10 cellular contexts compared by ENCODE assay signal in genomic region chr10:95785317-95785716, GRCh38. TPM values are rescaled to one million over a fixed set of nuclear protein-coding genes. Genes with fewer than 3 reads are reported as not detected.
DNase-seq lines count a peak whose midpoint lies in the region; ATAC-seq and TF ChIP-seq lines count a peak whose summit lies in the region.
"Had no signal": no experiment of that assay in that cellular context is flagged by ENCODE, and none has a peak within 500 bp of the region (broad histone marks: within the 10 kb centered on the region; RNA-seq: fewer than 3 reads in every experiment).

No MANE protein-coding gene starts in this region.

- no peaks in the 10 kb centered on the region for H3K27me3 ChIP-seq in HAP-1 (ENCODE audit: low read depth)

- peak overlapping the region; percentile 48 for H3K4me3 ChIP-seq in GM12865 (ENCODE audit: low read depth, low read length)
- no peak overlapping the region for H3K4me3 ChIP-seq in HAP-1

- in situ Hi-C loops in HAP-1 (cut with MboI; ENCODE audit: low sequenced_read_pairs), result no loop called here

- DNase-seq in GM12865 (ENCODE audit: low read depth), result peak; percentile 92
- no peak for DNase-seq in activated B cell treated with CpG ODN at 0.5 μM for 24 hours
- no peak for DNase-seq in HuH-7 (ENCODE audit: low spot score)
- DNase-seq in HAP-1 (ENCODE audit: low spot score in 2 of 2), result no peak
- no peak for DNase-seq in DMS153 treated with DMSO at 0.1 percent for 48 hours (lab: John Stamatoyannopoulos, UW; ENCODE audit: unreplicated experiment)

- H3K4me3 Mint-ChIP-seq in activated B cell treated with CpG ODN at 0.5 μM for 24 hours, result peak overlapping the region; percentile 45

- H3K36me3 ChIP-seq in HAP-1 (replicated peaks), result no peaks in the 10 kb centered on the region

- POLR2A ChIA-PET in activated B cell treated with CpG ODN at 0.5 μM for 24 hours (lab: Charles Lee), result interaction anchor here (1.3 to 14.6 kb wide), 10 partner anchors 10 to 91 kb away, joined by 3 to 298 read pairs (median 23); partner anchors contain the start of genes ENTPD1 and TCTN3

- H3K9me3 ChIP-seq in HAP-1, result no peaks in the 10 kb centered on the region

- peak overlapping the region; percentile 99 for H3K27ac Mint-ChIP-seq in activated B cell treated with CpG ODN at 0.5 μM for 24 hours

- ATAC-seq in GM19397 (IDR thresholded peaks at IDR 0.05; ENCODE audit: unreplicated experiment) (peak; percentile 40), HG02870 (IDR thresholded peaks at IDR 0.05; ENCODE audit: unreplicated experiment) (peak; percentile 39), activated B cell treated with CpG ODN at 0.5 μM for 24 hours (ENCODE audit: low read depth) (no peak), GM18907 (IDR thresholded peaks at IDR 0.05; ENCODE audit: unreplicated experiment) (no peak)

- intact Hi-C loops in activated B cell treated with CpG ODN at 0.5 μM for 24 hours (cut with micrococcal nuclease), result no loop called here

- TF ChIP-seq CTCF in GM12865 (IDR thresholded peaks at IDR 0.05; ENCODE audit: insufficient read depth, low read depth, low read length, missing control alignments) (no peak), activated B cell treated with CpG ODN at 0.5 μM for 24 hours (IDR thresholded peaks at IDR 0.05) (no peak)

- CTCF ChIA-PET in activated B cell treated with CpG ODN at 0.5 μM for 24 hours (lab: Charles Lee), result interaction anchor here (3.3 to 5.3 kb wide), 3 partner anchors 28 to 91 kb away, joined by 15 to 38 read pairs (median 25); partner anchors contain the start of genes ENTPD1 and TCTN3

- no peaks in the 10 kb centered on the region for H3K27me3 Mint-ChIP-seq in activated B cell treated with CpG ODN at 0.5 μM for 24 hours

- H3K36me3 Mint-ChIP-seq in activated B cell treated with CpG ODN at 0.5 μM for 24 hours (ENCODE audit: low read depth), result peaks cover 28% of the 10 kb centered on the region

- H3K9me3 Mint-ChIP-seq in activated B cell treated with CpG ODN at 0.5 μM for 24 hours, result no peaks in the 10 kb centered on the region

- no peaks in the 10 kb centered on the region for H3K4me1 ChIP-seq in HAP-1

- H3K4me1 Mint-ChIP-seq in activated B cell treated with CpG ODN at 0.5 μM for 24 hours, result peaks cover 91% of the 10 kb centered on the region

RNA-seq across cellular contexts. Expression of gene ENTPD1, which starts 29.4 kb away (rescaled TPM):
- total RNA-seq in activated B cell treated with CpG ODN at 0.5 μM for 24 hours, result 187 TPM in 2 replicates
- total RNA-seq: HT1080, NCI-H460 had no signal

Comparison
In these comparisons a context has a peak if more than half of its experiments do, and no peak if none do; other contexts are left out.
1. ATAC-seq: peak in GM19397 (single experiment) and HG02870 (single experiment); none in activated B cell treated with CpG ODN at 0.5 μM for 24 hours (single experiment) and GM18907 (single experiment).